8 cellular contexts compared by ENCODE assay signal in the genomic region with DNA sequence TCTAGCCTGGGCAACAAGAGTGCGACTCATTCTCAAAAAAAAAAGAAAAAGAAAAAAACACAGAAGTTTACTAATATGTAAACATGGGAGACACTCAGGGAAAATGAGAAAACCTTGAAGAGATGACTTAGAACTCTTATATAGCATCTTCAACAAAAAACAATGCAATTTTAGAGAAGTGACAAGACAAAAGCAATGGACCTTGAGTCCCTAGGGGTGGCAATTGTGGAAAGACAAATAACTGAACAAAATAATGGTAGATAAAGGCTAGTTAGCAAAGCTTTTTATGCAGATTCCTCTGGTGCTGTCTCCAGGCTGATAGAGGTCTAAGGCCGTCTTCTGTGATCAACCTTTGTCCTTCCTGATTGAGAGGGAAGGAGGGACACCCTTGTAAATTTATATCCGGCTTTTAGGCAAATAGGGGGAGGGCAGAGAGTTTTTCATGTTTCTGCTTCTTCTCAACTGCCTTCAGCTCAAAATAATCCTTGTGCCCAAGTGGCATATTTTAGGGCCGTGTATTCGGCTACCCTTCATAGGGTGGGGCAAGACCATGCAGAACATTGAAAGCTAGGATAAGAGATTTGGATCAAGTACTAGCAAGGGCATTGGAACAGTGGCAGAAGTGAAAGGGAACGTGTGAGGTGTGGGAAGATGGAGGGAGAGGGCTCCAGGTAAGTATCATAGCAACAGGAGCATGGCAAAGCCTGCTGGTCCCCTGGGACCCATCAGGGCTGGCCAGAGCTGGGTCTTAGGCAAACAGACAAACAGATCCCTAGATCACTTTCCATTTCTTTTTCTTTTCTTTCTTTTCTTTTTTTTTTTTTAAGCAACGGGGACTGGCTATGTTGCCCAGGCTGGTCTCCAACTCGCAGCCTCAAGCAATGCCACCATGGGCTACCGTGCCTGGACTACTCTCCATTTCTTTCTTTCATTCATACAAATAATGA.
DNase-seq lines count a peak whose midpoint lies in the region; ATAC-seq lines count a peak whose summit lies in the region.

No MANE protein-coding gene starts in this region.

- H3K4me3 Mint-ChIP-seq in activated T-helper 1 cell treated with anti-CD3 and anti-CD28 coated beads, Interleukin-12 subunit alpha, Interleukin-12 subunit beta, Interleukin-2, Interleukin-4 antibody, amounts not matched to agents 30 ng/mL and 10 ng/mL and 1 ng/mL, durations not matched to agents 14 hours and 24 hours and 36 hours: no peak overlapping the region
- H3K4me3 Mint-ChIP-seq in activated CD8-positive, alpha-beta T cell treated with anti-CD3 and anti-CD28 coated beads, Interleukin-2, amount 10 ng/mL, durations not matched to agents 7 days and 5 days: no peak overlapping the region

- no peaks in the 10 kb centered on the region for H3K9me3 ChIP-seq in duodenal mucosa (ENCODE audit: control insufficient read depth in 1 of 2, low read length in 2 of 2)

- no peak overlapping the region for H3K27ac Mint-ChIP-seq in activated T-helper 1 cell treated with anti-CD3 and anti-CD28 coated beads, Interleukin-12 subunit alpha, Interleukin-12 subunit beta, Interleukin-2, Interleukin-4 antibody, amounts not matched to agents 30 ng/mL and 10 ng/mL and 1 ng/mL, durations not matched to agents 14 hours and 24 hours and 36 hours
- H3K27ac Mint-ChIP-seq in activated CD8-positive, alpha-beta T cell treated with anti-CD3 and anti-CD28 coated beads, Interleukin-2, amount 10 ng/mL, durations not matched to agents 7 days and 5 days: no peak overlapping the region

- DNase-seq in NCI-H526 (lab: John Stamatoyannopoulos, UW): peak; percentile 90 to 94
- DNase-seq in activated T-helper 1 cell treated with anti-CD3 and anti-CD28 coated beads, Interleukin-12 subunit alpha, Interleukin-12 subunit beta, Interleukin-2, Interleukin-4 antibody, amounts not matched to agents 30 ng/mL and 10 ng/mL and 1 ng/mL, durations not matched to agents 14 hours and 24 hours and 36 hours (ENCODE audit: low spot score): no peak
- no peak for DNase-seq in posterior cingulate gyrus
- DNase-seq in NCI-H2227 treated with DMSO at 0.1 percent for 48 hours (lab: John Stamatoyannopoulos, UW): no peak
- DNase-seq in activated CD8-positive, alpha-beta T cell treated with anti-CD3 and anti-CD28 coated beads, Interleukin-2, amount 10 ng/mL, durations not matched to agents 7 days and 5 days: no peak

- H3K9me3 Mint-ChIP-seq in activated T-helper 1 cell treated with anti-CD3 and anti-CD28 coated beads, Interleukin-12 subunit alpha, Interleukin-12 subunit beta, Interleukin-2, Interleukin-4 antibody, amounts not matched to agents 30 ng/mL and 10 ng/mL and 1 ng/mL, durations not matched to agents 14 hours and 24 hours and 36 hours: no peaks in the 10 kb centered on the region
- H3K9me3 Mint-ChIP-seq in activated CD8-positive, alpha-beta T cell treated with anti-CD3 and anti-CD28 coated beads, Interleukin-2, amount 10 ng/mL, durations not matched to agents 7 days and 5 days (ENCODE audit: insufficient read depth): no peaks in the 10 kb centered on the region

- no peaks in the 10 kb centered on the region for H3K36me3 ChIP-seq in duodenal mucosa (ENCODE audit: control insufficient read depth in 1 of 2, insufficient read depth in 2 of 2, low read length in 2 of 2)

- H3K27me3 ChIP-seq in duodenal mucosa (ENCODE audit: control insufficient read depth in 1 of 2, insufficient read depth in 2 of 2, low read length in 2 of 2): no peaks in the 10 kb centered on the region

- CTCF ChIA-PET in activated CD8-positive, alpha-beta T cell treated with anti-CD3 and anti-CD28 coated beads, Interleukin-2, amount 10 ng/mL, durations not matched to agents 7 days and 5 days (lab: Charles Lee): interaction anchor here (1.0 to 1.5 kb wide), 7 partner anchors 11 to 99 kb away, joined by 3 to 7 read pairs (median 3); no protein-coding TSS in a partner anchor

- H3K36me3 Mint-ChIP-seq in activated T-helper 1 cell treated with anti-CD3 and anti-CD28 coated beads, Interleukin-12 subunit alpha, Interleukin-12 subunit beta, Interleukin-2, Interleukin-4 antibody, amounts not matched to agents 30 ng/mL and 10 ng/mL and 1 ng/mL, durations not matched to agents 14 hours and 24 hours and 36 hours (ENCODE audit: low read depth): no peaks in the 10 kb centered on the region
- H3K36me3 Mint-ChIP-seq in activated CD8-positive, alpha-beta T cell treated with anti-CD3 and anti-CD28 coated beads, Interleukin-2, amount 10 ng/mL, durations not matched to agents 7 days and 5 days (ENCODE audit: low read depth): no peaks in the 10 kb centered on the region

- no peaks in the 10 kb centered on the region for H3K4me1 Mint-ChIP-seq in activated T-helper 1 cell treated with anti-CD3 and anti-CD28 coated beads, Interleukin-12 subunit alpha, Interleukin-12 subunit beta, Interleukin-2, Interleukin-4 antibody, amounts not matched to agents 30 ng/mL and 10 ng/mL and 1 ng/mL, durations not matched to agents 14 hours and 24 hours and 36 hours (ENCODE audit: low read depth)
- H3K4me1 Mint-ChIP-seq in activated CD8-positive, alpha-beta T cell treated with anti-CD3 and anti-CD28 coated beads, Interleukin-2, amount 10 ng/mL, durations not matched to agents 7 days and 5 days (ENCODE audit: low read depth): peaks cover 3% of the 10 kb centered on the region

- peaks cover 10% of the 10 kb centered on the region for H3K27me3 Mint-ChIP-seq in activated T-helper 1 cell treated with anti-CD3 and anti-CD28 coated beads, Interleukin-12 subunit alpha, Interleukin-12 subunit beta, Interleukin-2, Interleukin-4 antibody, amounts not matched to agents 30 ng/mL and 10 ng/mL and 1 ng/mL, durations not matched to agents 14 hours and 24 hours and 36 hours (ENCODE audit: insufficient read depth)
- H3K27me3 Mint-ChIP-seq in activated CD8-positive, alpha-beta T cell treated with anti-CD3 and anti-CD28 coated beads, Interleukin-2, amount 10 ng/mL, durations not matched to agents 7 days and 5 days (ENCODE audit: low read depth): no peaks in the 10 kb centered on the region

- H3K9ac ChIP-seq in duodenal mucosa (ENCODE audit: low read depth in 1 of 2, low read length in 2 of 2): peak overlapping the region; percentile 40 to 66

- H3K27ac ChIP-seq in duodenal mucosa (ENCODE audit: low read depth, low read length): no peak overlapping the region
- peak overlapping the region in 11 of 21 experiments; percentile 22 to 75 (median 50) for H3K27ac ChIP-seq in skin epidermis

- H3K4me1 ChIP-seq in duodenal mucosa (ENCODE audit: control insufficient read depth in 1 of 2, insufficient read depth in 2 of 2, low read length in 2 of 2): peaks cover 35 to 40% of the 10 kb centered on the region in 2 donors

- intact Hi-C loops in activated T-helper 1 cell treated with anti-CD3 and anti-CD28 coated beads, Interleukin-12 subunit alpha, Interleukin-12 subunit beta, Interleukin-2, Interleukin-4 antibody, amounts not matched to agents 30 ng/mL and 10 ng/mL and 1 ng/mL, durations not matched to agents 14 hours and 24 hours and 36 hours (cut with micrococcal nuclease): loop anchor here (5.0 kb wide), 2 partner anchors 119 to 354 kb away; a partner anchor contains a TSS
- intact Hi-C loops in posterior cingulate gyrus (cut with DNase I): loop anchor here (5.0 kb wide), 1 partner anchor 41 kb away; no protein-coding TSS in a partner anchor

- peak; percentile 6 for ATAC-seq in GM19438 (IDR thresholded peaks at IDR 0.05; ENCODE audit: low read depth, unreplicated experiment)
- ATAC-seq in activated CD8-positive, alpha-beta T cell treated with anti-CD3 and anti-CD28 coated beads, Interleukin-2, amount 10 ng/mL, durations not matched to agents 7 days and 5 days: no peak

- peak overlapping the region in 1 of 2 donors; percentile 80 for H3K4me3 ChIP-seq in duodenal mucosa (ENCODE audit: low read depth in 1 of 2, low read length in 2 of 2)
- H3K4me3 ChIP-seq in skin epidermis: no peak overlapping the region

- POLR2A ChIA-PET in activated CD8-positive, alpha-beta T cell treated with anti-CD3 and anti-CD28 coated beads, Interleukin-2, amount 10 ng/mL, durations not matched to agents 7 days and 5 days (lab: Charles Lee): no interaction called here

Comparison
In these comparisons a context has a peak if more than half of its experiments do, and no peak if none do; other contexts are left out.
1. DNase-seq: peak in NCI-H526 (2 of 2); none in activated T-helper 1 cell treated with anti-CD3 and anti-CD28 coated beads, Interleukin-12 subunit alpha, Interleukin-12 subunit beta, Interleukin-2, Interleukin-4 antibody, amounts not matched to agents 30 ng/mL and 10 ng/mL and 1 ng/mL, durations not matched to agents 14 hours and 24 hours and 36 hours (single experiment), posterior cingulate gyrus (0 of 10), NCI-H2227 treated with DMSO at 0.1 percent for 48 hours (single experiment) and activated CD8-positive, alpha-beta T cell treated with anti-CD3 and anti-CD28 coated beads, Interleukin-2, amount 10 ng/mL, durations not matched to agents 7 days and 5 days (single experiment).